ENCODE assay signal across 14 cellular contexts in the genomic region with DNA sequence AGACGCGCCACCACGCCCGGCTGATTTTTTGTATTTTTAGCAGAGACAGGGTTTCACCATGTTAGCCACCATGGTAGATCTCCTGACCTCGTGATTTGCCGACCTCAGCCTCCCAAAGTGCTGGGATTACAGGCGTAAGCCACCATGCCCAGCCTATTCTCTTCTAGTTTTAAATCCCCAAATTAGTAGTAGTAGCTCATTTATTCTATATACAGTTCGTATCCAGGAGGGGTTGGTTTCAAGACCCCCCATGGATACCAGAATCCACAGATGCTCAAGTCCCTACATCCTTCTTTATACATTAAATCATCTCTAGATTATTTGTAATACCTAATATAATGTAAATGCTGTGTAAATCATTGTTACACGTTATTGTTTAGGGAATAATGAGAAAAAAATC. TPM values are rescaled to one million over a fixed set of nuclear protein-coding genes. Genes with fewer than 3 reads are reported as not detected.
A peak's percentile ranks its signal among the peaks of the same experiment; 100 is the strongest.
DNase-seq lines count a peak whose midpoint lies in the region; ATAC-seq and TF ChIP-seq lines count a peak whose summit lies in the region.
"Had no signal": no experiment of that assay in that cellular context is flagged by ENCODE, and none has a peak within 500 bp of the region (broad histone marks: within the 10 kb centered on the region; RNA-seq: fewer than 3 reads in every experiment).

No MANE protein-coding gene starts in this region.

- POLR2A ChIA-PET in activated CD4-positive, alpha-beta memory T cell treated with anti-CD3 and anti-CD28 coated beads, Interleukin-2, amount 10 ng/mL, durations not matched to agents 7 days and 5 days (lab: Charles Lee) = no interaction called here
- POLR2A ChIA-PET in activated CD4-positive, alpha-beta memory T cell treated with anti-CD3 and anti-CD28 coated beads for 36 hours (lab: Charles Lee) = no interaction called here
- POLR2A ChIA-PET in HEK293 (lab: Yijun Ruan, JAX) = no interaction called here
- POLR2A ChIA-PET in activated naive CD8-positive, alpha-beta T cell treated with anti-CD3 and anti-CD28 coated beads, Interleukin-2, amount 10 ng/mL, durations not matched to agents 7 days and 5 days (lab: Charles Lee) = no interaction called here

- no peak for DNase-seq in activated CD4-positive, alpha-beta memory T cell treated with anti-CD3 and anti-CD28 coated beads, Interleukin-2, amount 10 ng/mL, durations not matched to agents 7 days and 5 days
- DNase-seq in activated CD4-positive, alpha-beta memory T cell treated with anti-CD3 and anti-CD28 coated beads for 36 hours = no peak
- no peak for DNase-seq in activated naive CD8-positive, alpha-beta T cell treated with anti-CD3 and anti-CD28 coated beads, Interleukin-2, amount 10 ng/mL, durations not matched to agents 7 days and 5 days
- no peak for DNase-seq in natural killer cell treated with Interleukin-12 subunit alpha and Interleukin-12 subunit beta and Interleukin-15 and Interleukin-18, amount 100 ng/mL, for 72 hours (ENCODE audit: low spot score)
- no peak for DNase-seq in HAP-1 (ENCODE audit: low spot score in 2 of 2)
- DNase-seq in NCI-H774 (lab: John Stamatoyannopoulos, UW) = no peak
- DNase-seq: 8988T, H7, Karpas-422, NCI-H2029 treated with DMSO at 0.1 percent for 48 hours, NCI-H510A had no signal

- no peaks in the 10 kb centered on the region for H3K27me3 Mint-ChIP-seq in activated CD4-positive, alpha-beta memory T cell treated with anti-CD3 and anti-CD28 coated beads, Interleukin-2, amount 10 ng/mL, durations not matched to agents 7 days and 5 days
- no peaks in the 10 kb centered on the region for H3K27me3 Mint-ChIP-seq in activated CD4-positive, alpha-beta memory T cell treated with anti-CD3 and anti-CD28 coated beads for 36 hours
- no peaks in the 10 kb centered on the region for H3K27me3 Mint-ChIP-seq in activated naive CD8-positive, alpha-beta T cell treated with anti-CD3 and anti-CD28 coated beads, Interleukin-2, amount 10 ng/mL, durations not matched to agents 7 days and 5 days
- H3K27me3 Mint-ChIP-seq in natural killer cell treated with Interleukin-12 subunit alpha and Interleukin-12 subunit beta and Interleukin-15 and Interleukin-18, amount 100 ng/mL, for 72 hours = no peaks in the 10 kb centered on the region

- H3K4me3 ChIP-seq in HEK293 (ENCODE audit: low read depth, low read length) (no peak overlapping the region), HAP-1 (no peak overlapping the region)
- H3K4me3 ChIP-seq: BLaER1 had no signal

- no peak overlapping the region for H3K27ac Mint-ChIP-seq in activated CD4-positive, alpha-beta memory T cell treated with anti-CD3 and anti-CD28 coated beads, Interleukin-2, amount 10 ng/mL, durations not matched to agents 7 days and 5 days
- no peak overlapping the region for H3K27ac Mint-ChIP-seq in activated CD4-positive, alpha-beta memory T cell treated with anti-CD3 and anti-CD28 coated beads for 36 hours
- no peak overlapping the region for H3K27ac Mint-ChIP-seq in activated naive CD8-positive, alpha-beta T cell treated with anti-CD3 and anti-CD28 coated beads, Interleukin-2, amount 10 ng/mL, durations not matched to agents 7 days and 5 days
- peak overlapping the region; percentile 91 for H3K27ac Mint-ChIP-seq in natural killer cell treated with Interleukin-12 subunit alpha and Interleukin-12 subunit beta and Interleukin-15 and Interleukin-18, amount 100 ng/mL, for 72 hours

- peaks cover 33% of the 10 kb centered on the region for H3K4me1 Mint-ChIP-seq in activated CD4-positive, alpha-beta memory T cell treated with anti-CD3 and anti-CD28 coated beads, Interleukin-2, amount 10 ng/mL, durations not matched to agents 7 days and 5 days
- H3K4me1 Mint-ChIP-seq in activated CD4-positive, alpha-beta memory T cell treated with anti-CD3 and anti-CD28 coated beads for 36 hours (ENCODE audit: low read depth) = peaks cover 29% of the 10 kb centered on the region
- peaks cover 22% of the 10 kb centered on the region for H3K4me1 Mint-ChIP-seq in activated naive CD8-positive, alpha-beta T cell treated with anti-CD3 and anti-CD28 coated beads, Interleukin-2, amount 10 ng/mL, durations not matched to agents 7 days and 5 days
- H3K4me1 Mint-ChIP-seq in natural killer cell treated with Interleukin-12 subunit alpha and Interleukin-12 subunit beta and Interleukin-15 and Interleukin-18, amount 100 ng/mL, for 72 hours (ENCODE audit: low read depth in 2 of 2) = peaks cover 28 to 34% of the 10 kb centered on the region in 2 donors

- peak overlapping the region; percentile 38 for H3K4me3 Mint-ChIP-seq in activated CD4-positive, alpha-beta memory T cell treated with anti-CD3 and anti-CD28 coated beads, Interleukin-2, amount 10 ng/mL, durations not matched to agents 7 days and 5 days
- no peak overlapping the region for H3K4me3 Mint-ChIP-seq in activated CD4-positive, alpha-beta memory T cell treated with anti-CD3 and anti-CD28 coated beads for 36 hours
- H3K4me3 Mint-ChIP-seq in activated naive CD8-positive, alpha-beta T cell treated with anti-CD3 and anti-CD28 coated beads, Interleukin-2, amount 10 ng/mL, durations not matched to agents 7 days and 5 days = peak overlapping the region; percentile 21
- peak overlapping the region; percentile 35 for H3K4me3 Mint-ChIP-seq in natural killer cell treated with Interleukin-12 subunit alpha and Interleukin-12 subunit beta and Interleukin-15 and Interleukin-18, amount 100 ng/mL, for 72 hours

- intact Hi-C loops in activated CD4-positive, alpha-beta memory T cell treated with anti-CD3 and anti-CD28 coated beads for 36 hours (cut with micrococcal nuclease) = loop anchor here (5.0 kb wide), 2 partner anchors 81 to 231 kb away; a partner anchor contains a TSS

- CTCF ChIA-PET in activated CD4-positive, alpha-beta memory T cell treated with anti-CD3 and anti-CD28 coated beads, Interleukin-2, amount 10 ng/mL, durations not matched to agents 7 days and 5 days (lab: Charles Lee) = no interaction called here
- CTCF ChIA-PET in activated CD4-positive, alpha-beta memory T cell treated with anti-CD3 and anti-CD28 coated beads for 36 hours (lab: Charles Lee) = no interaction called here
- CTCF ChIA-PET in HEK293 (lab: Yijun Ruan, JAX) = no interaction called here

- H3K4me1 ChIP-seq in HEK293 (ENCODE audit: control insufficient read depth, insufficient read depth, low read length) (0 out of 2 replicates have a peak, but pooled peaks cover 3% of the 10 kb centered on the region), HAP-1 (no peaks in the 10 kb centered on the region)

- peaks cover 15% of the 10 kb centered on the region for H3K9me3 ChIP-seq in HEK293 (ENCODE audit: control insufficient read depth, insufficient read depth, low read depth, low read length)
- no peaks in the 10 kb centered on the region for H3K9me3 ChIP-seq in HAP-1

- no peak for ATAC-seq in activated naive CD8-positive, alpha-beta T cell treated with anti-CD3 and anti-CD28 coated beads, Interleukin-2, amount 10 ng/mL, durations not matched to agents 7 days and 5 days (ENCODE audit: low read depth)
- no peak for ATAC-seq in natural killer cell treated with Interleukin-12 subunit alpha and Interleukin-12 subunit beta and Interleukin-15 and Interleukin-18, amount 100 ng/mL, for 72 hours
- ATAC-seq in HG03025 (IDR thresholded peaks at IDR 0.05; ENCODE audit: low FRiP score, unreplicated experiment) = no peak

- no peak overlapping the region for H3K27ac ChIP-seq in HEK293 (ENCODE audit: extremely low read depth, low read depth, low read length)
- H3K27ac ChIP-seq: BLaER1 had no signal

- H3K27me3 ChIP-seq in HAP-1 (ENCODE audit: low read depth) = no peaks in the 10 kb centered on the region
- H3K27me3 ChIP-seq: BLaER1 had no signal

- H3K9me3 Mint-ChIP-seq in activated CD4-positive, alpha-beta memory T cell treated with anti-CD3 and anti-CD28 coated beads, Interleukin-2, amount 10 ng/mL, durations not matched to agents 7 days and 5 days = peaks cover 56% of the 10 kb centered on the region
- peaks cover 31% of the 10 kb centered on the region for H3K9me3 Mint-ChIP-seq in activated CD4-positive, alpha-beta memory T cell treated with anti-CD3 and anti-CD28 coated beads for 36 hours
- peaks cover 22% of the 10 kb centered on the region for H3K9me3 Mint-ChIP-seq in activated naive CD8-positive, alpha-beta T cell treated with anti-CD3 and anti-CD28 coated beads, Interleukin-2, amount 10 ng/mL, durations not matched to agents 7 days and 5 days
- peaks cover 3% of the 10 kb centered on the region for H3K9me3 Mint-ChIP-seq in natural killer cell treated with Interleukin-12 subunit alpha and Interleukin-12 subunit beta and Interleukin-15 and Interleukin-18, amount 100 ng/mL, for 72 hours

- no peak for TF ChIP-seq CTCF in HEK293 (tag by site-specific recombination; IDR thresholded peaks at IDR 0.05)

- in situ Hi-C loops in HAP-1 (cut with MboI; ENCODE audit: low sequenced_read_pairs) = no loop called here

- peaks cover 70% of the 10 kb centered on the region for H3K36me3 Mint-ChIP-seq in activated CD4-positive, alpha-beta memory T cell treated with anti-CD3 and anti-CD28 coated beads, Interleukin-2, amount 10 ng/mL, durations not matched to agents 7 days and 5 days (ENCODE audit: low read depth)
- H3K36me3 Mint-ChIP-seq in activated CD4-positive, alpha-beta memory T cell treated with anti-CD3 and anti-CD28 coated beads for 36 hours = peaks cover 68% of the 10 kb centered on the region
- H3K36me3 Mint-ChIP-seq in activated naive CD8-positive, alpha-beta T cell treated with anti-CD3 and anti-CD28 coated beads, Interleukin-2, amount 10 ng/mL, durations not matched to agents 7 days and 5 days = peaks cover 66% of the 10 kb centered on the region
- H3K36me3 Mint-ChIP-seq in natural killer cell treated with Interleukin-12 subunit alpha and Interleukin-12 subunit beta and Interleukin-15 and Interleukin-18, amount 100 ng/mL, for 72 hours = peaks cover 54% of the 10 kb centered on the region

- H3K36me3 ChIP-seq in HEK293 (ENCODE audit: control insufficient read depth in 2 of 2, insufficient read depth in 1 of 2, low read length in 2 of 2) (peaks cover 62 to 68% of the 10 kb centered on the region in 2 experiments), HAP-1 (replicated peaks) (no peaks in the 10 kb centered on the region)

RNA-seq across cellular contexts. Expression of a gene that starts 2.0 kb away (rescaled TPM):
- total RNA-seq in activated CD4-positive, alpha-beta memory T cell treated with anti-CD3 and anti-CD28 coated beads, Interleukin-2, amount 10 ng/mL, durations not matched to agents 7 days and 5 days = 1 to 10 TPM; 6.3 to 7.2 TPM
- total RNA-seq in activated CD4-positive, alpha-beta memory T cell treated with anti-CD3 and anti-CD28 coated beads for 36 hours = 1 to 10 TPM; 4.8 to 6.3 TPM
- 10 to 100 TPM; 13.2 to 14.7 TPM for total RNA-seq in activated naive CD8-positive, alpha-beta T cell treated with anti-CD3 and anti-CD28 coated beads, Interleukin-2, amount 10 ng/mL, durations not matched to agents 7 days and 5 days
- total RNA-seq in natural killer cell treated with Interleukin-12 subunit alpha and Interleukin-12 subunit beta and Interleukin-15 and Interleukin-18, amount 100 ng/mL, for 72 hours = 10 to 100 TPM in 1 of 2 donors, 1 to 10 TPM in 1; 8.0 to 12.7 TPM

RNA-seq across cellular contexts. Expression of a gene that starts 2.0 kb away (rescaled TPM):
- total RNA-seq in activated CD4-positive, alpha-beta memory T cell treated with anti-CD3 and anti-CD28 coated beads, Interleukin-2, amount 10 ng/mL, durations not matched to agents 7 days and 5 days = 1 to 10 TPM; 4.3 TPM
- total RNA-seq in activated CD4-positive, alpha-beta memory T cell treated with anti-CD3 and anti-CD28 coated beads for 36 hours = 1 to 10 TPM; 3.8 to 4.3 TPM
- 1 to 10 TPM; 8.4 to 9.0 TPM for total RNA-seq in activated naive CD8-positive, alpha-beta T cell treated with anti-CD3 and anti-CD28 coated beads, Interleukin-2, amount 10 ng/mL, durations not matched to agents 7 days and 5 days
- 1 to 10 TPM; 3.3 to 6.8 TPM for total RNA-seq in natural killer cell treated with Interleukin-12 subunit alpha and Interleukin-12 subunit beta and Interleukin-15 and Interleukin-18, amount 100 ng/mL, for 72 hours
- total RNA-seq: H7 had no signal

Comparison
In these comparisons a context has a peak if more than half of its experiments do, and no peak if none do; other contexts are left out.
1. H3K27ac Mint-ChIP-seq: peak in natural killer cell treated with Interleukin-12 subunit alpha and Interleukin-12 subunit beta and Interleukin-15 and Interleukin-18, amount 100 ng/mL, for 72 hours (2 of 2); none in activated CD4-positive, alpha-beta memory T cell treated with anti-CD3 and anti-CD28 coated beads, Interleukin-2, amount 10 ng/mL, durations not matched to agents 7 days and 5 days (single experiment), activated CD4-positive, alpha-beta memory T cell treated with anti-CD3 and anti-CD28 coated beads for 36 hours (single experiment) and activated naive CD8-positive, alpha-beta T cell treated with anti-CD3 and anti-CD28 coated beads, Interleukin-2, amount 10 ng/mL, durations not matched to agents 7 days and 5 days (single experiment).